ENCODE assay signal across 19 cellular contexts in the genomic region with DNA sequence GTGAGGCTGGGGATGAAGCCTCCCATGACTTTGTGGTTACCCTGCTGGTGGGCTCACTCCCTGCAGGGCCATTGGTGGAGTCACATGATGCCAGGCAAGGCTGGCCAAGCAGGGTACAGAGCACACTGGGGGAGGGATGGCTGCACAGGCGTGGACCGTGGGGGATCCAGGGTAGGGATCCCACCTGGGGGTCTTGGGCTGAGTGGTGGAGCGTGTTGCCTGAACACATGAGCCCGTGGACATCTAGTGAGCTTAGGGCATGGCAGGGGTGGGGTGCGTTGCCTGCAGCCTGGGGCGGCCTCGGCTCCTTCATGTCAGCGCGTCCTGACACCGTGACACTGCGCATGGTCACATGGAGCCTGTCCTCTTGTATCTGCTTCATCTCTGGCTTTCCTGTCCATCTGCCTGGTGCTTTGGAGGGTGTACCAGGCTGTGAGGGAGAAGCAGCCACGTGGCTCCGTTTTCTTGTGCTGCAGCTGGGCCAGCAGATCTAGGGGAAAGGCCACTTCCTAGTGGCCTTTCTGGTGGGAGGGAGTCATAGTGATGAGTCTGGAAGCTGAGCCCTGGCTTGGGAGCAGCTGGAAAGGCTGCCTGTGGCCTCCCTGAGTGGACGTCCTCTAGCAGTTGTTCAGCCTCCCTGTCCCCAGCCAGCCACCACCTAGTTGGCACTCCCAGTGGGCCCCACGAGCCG.
DNase-seq lines count a peak whose midpoint lies in the region; ATAC-seq lines count a peak whose summit lies in the region.
"Had no signal": no experiment of that assay in that cellular context is flagged by ENCODE, and none has a peak within 500 bp of the region (broad histone marks: within the 10 kb centered on the region; RNA-seq: fewer than 3 reads in every experiment).

No MANE protein-coding gene starts in this region.

- H3K27me3 Mint-ChIP-seq in activated T-helper 1 cell treated with anti-CD3 and anti-CD28 coated beads, Interleukin-12 subunit alpha, Interleukin-12 subunit beta, Interleukin-2, Interleukin-4 antibody, amounts not matched to agents 30 ng/mL and 10 ng/mL and 1 ng/mL, durations not matched to agents 14 hours and 24 hours and 36 hours (ENCODE audit: insufficient read depth): peaks cover 2% of the 10 kb centered on the region
- H3K27me3 Mint-ChIP-seq: activated naive CD4-positive, alpha-beta T cell treated with anti-CD3 and anti-CD28 coated beads, Interleukin-2, amount 50 U/mL, for 24 hours had no signal

- H3K9me3 Mint-ChIP-seq in activated T-helper 1 cell treated with anti-CD3 and anti-CD28 coated beads, Interleukin-12 subunit alpha, Interleukin-12 subunit beta, Interleukin-2, Interleukin-4 antibody, amounts not matched to agents 30 ng/mL and 10 ng/mL and 1 ng/mL, durations not matched to agents 14 hours and 24 hours and 36 hours: peaks cover 3% of the 10 kb centered on the region
- H3K9me3 Mint-ChIP-seq: activated naive CD4-positive, alpha-beta T cell treated with anti-CD3 and anti-CD28 coated beads, Interleukin-2, amount 50 U/mL, for 24 hours had no signal

- peak overlapping the region; percentile 95 for H3K27ac ChIP-seq in cingulate gyrus (ENCODE audit: low read depth, low read length)
- H3K27ac ChIP-seq: BLaER1 treated with 17β-estradiol and CSF1 and Interleukin-3, amounts not matched to agents 10 nM and 100 nM; colonic mucosa; thoracic aorta had no signal

- H3K36me3 Mint-ChIP-seq in activated T-helper 1 cell treated with anti-CD3 and anti-CD28 coated beads, Interleukin-12 subunit alpha, Interleukin-12 subunit beta, Interleukin-2, Interleukin-4 antibody, amounts not matched to agents 30 ng/mL and 10 ng/mL and 1 ng/mL, durations not matched to agents 14 hours and 24 hours and 36 hours (ENCODE audit: low read depth): no peaks in the 10 kb centered on the region
- H3K36me3 Mint-ChIP-seq: mesothelial cell of epicardium had no signal

- peak in 9 of 14 donors; percentile 26 to 61 (median 31) for DNase-seq in C1 segment of cervical spinal cord (lab: John Stamatoyannopoulos, UW)
- peak; percentile 46 to 68 for DNase-seq in hippocampal formation (lab: John Stamatoyannopoulos, UW)
- DNase-seq in putamen (ENCODE audit: low spot score): peak; percentile 45
- no peak for DNase-seq in activated effector memory CD4-positive, alpha-beta T cell treated with Interleukin-2 at 50 U/mL for 16 hours
- no peak for DNase-seq in stimulated activated CD4-positive, alpha-beta T cell treated with anti-CD3 and anti-CD28 coated beads, Interleukin-1b, Interleukin-23, amount 100 ng/mL, for 48 hours
- DNase-seq in activated T-helper 1 cell treated with anti-CD3 and anti-CD28 coated beads, Interleukin-12 subunit alpha, Interleukin-12 subunit beta, Interleukin-2, Interleukin-4 antibody, amounts not matched to agents 30 ng/mL and 10 ng/mL and 1 ng/mL, durations not matched to agents 14 hours and 24 hours and 36 hours (ENCODE audit: low spot score): no peak
- DNase-seq: activated T-cell treated with anti-CD3 and anti-CD28 coated beads, Interleukin-2, amount 50 U/mL, for 72 hours; colonic mucosa; MM.1S; NCI-H146; NCI-H526 treated with DMSO at 0.1 percent for 48 hours; SHP77 had no signal

- no peak for ATAC-seq in GM19351 (IDR thresholded peaks at IDR 0.05; ENCODE audit: unreplicated experiment)
- ATAC-seq: activated T-cell treated with anti-CD3 and anti-CD28 coated beads, Interleukin-2, amount 50 U/mL, for 72 hours had no signal

- intact Hi-C loops in activated T-helper 1 cell treated with anti-CD3 and anti-CD28 coated beads, Interleukin-12 subunit alpha, Interleukin-12 subunit beta, Interleukin-2, Interleukin-4 antibody, amounts not matched to agents 30 ng/mL and 10 ng/mL and 1 ng/mL, durations not matched to agents 14 hours and 24 hours and 36 hours (cut with micrococcal nuclease): no loop called here

- H3K4me1 Mint-ChIP-seq in activated T-helper 1 cell treated with anti-CD3 and anti-CD28 coated beads, Interleukin-12 subunit alpha, Interleukin-12 subunit beta, Interleukin-2, Interleukin-4 antibody, amounts not matched to agents 30 ng/mL and 10 ng/mL and 1 ng/mL, durations not matched to agents 14 hours and 24 hours and 36 hours (ENCODE audit: low read depth): no peaks in the 10 kb centered on the region
- H3K4me1 Mint-ChIP-seq: activated naive CD4-positive, alpha-beta T cell treated with anti-CD3 and anti-CD28 coated beads, Interleukin-2, amount 50 U/mL, for 24 hours had no signal

- no peak overlapping the region for H3K27ac Mint-ChIP-seq in activated T-helper 1 cell treated with anti-CD3 and anti-CD28 coated beads, Interleukin-12 subunit alpha, Interleukin-12 subunit beta, Interleukin-2, Interleukin-4 antibody, amounts not matched to agents 30 ng/mL and 10 ng/mL and 1 ng/mL, durations not matched to agents 14 hours and 24 hours and 36 hours
- H3K27ac Mint-ChIP-seq: activated naive CD4-positive, alpha-beta T cell treated with anti-CD3 and anti-CD28 coated beads, Interleukin-2, amount 50 U/mL, for 24 hours; activated T-cell treated with anti-CD3 and anti-CD28 coated beads, Interleukin-2, amount 50 U/mL, for 72 hours; mesothelial cell of epicardium had no signal

- no peak overlapping the region for H3K4me3 Mint-ChIP-seq in activated T-helper 1 cell treated with anti-CD3 and anti-CD28 coated beads, Interleukin-12 subunit alpha, Interleukin-12 subunit beta, Interleukin-2, Interleukin-4 antibody, amounts not matched to agents 30 ng/mL and 10 ng/mL and 1 ng/mL, durations not matched to agents 14 hours and 24 hours and 36 hours
- H3K4me3 Mint-ChIP-seq: activated naive CD4-positive, alpha-beta T cell treated with anti-CD3 and anti-CD28 coated beads, Interleukin-2, amount 50 U/mL, for 24 hours; activated T-cell treated with anti-CD3 and anti-CD28 coated beads, Interleukin-2, amount 50 U/mL, for 72 hours; mesothelial cell of epicardium; nephron had no signal

Comparison
In these comparisons a context has a peak if more than half of its experiments do, and no peak if none do; other contexts are left out.
1. DNase-seq: peak in C1 segment of cervical spinal cord (9 of 14), hippocampal formation (2 of 2) and putamen (single experiment); none in activated effector memory CD4-positive, alpha-beta T cell treated with Interleukin-2 at 50 U/mL for 16 hours (single experiment), stimulated activated CD4-positive, alpha-beta T cell treated with anti-CD3 and anti-CD28 coated beads, Interleukin-1b, Interleukin-23, amount 100 ng/mL, for 48 hours (single experiment) and activated T-helper 1 cell treated with anti-CD3 and anti-CD28 coated beads, Interleukin-12 subunit alpha, Interleukin-12 subunit beta, Interleukin-2, Interleukin-4 antibody, amounts not matched to agents 30 ng/mL and 10 ng/mL and 1 ng/mL, durations not matched to agents 14 hours and 24 hours and 36 hours (single experiment).